In the genomic region with DNA sequence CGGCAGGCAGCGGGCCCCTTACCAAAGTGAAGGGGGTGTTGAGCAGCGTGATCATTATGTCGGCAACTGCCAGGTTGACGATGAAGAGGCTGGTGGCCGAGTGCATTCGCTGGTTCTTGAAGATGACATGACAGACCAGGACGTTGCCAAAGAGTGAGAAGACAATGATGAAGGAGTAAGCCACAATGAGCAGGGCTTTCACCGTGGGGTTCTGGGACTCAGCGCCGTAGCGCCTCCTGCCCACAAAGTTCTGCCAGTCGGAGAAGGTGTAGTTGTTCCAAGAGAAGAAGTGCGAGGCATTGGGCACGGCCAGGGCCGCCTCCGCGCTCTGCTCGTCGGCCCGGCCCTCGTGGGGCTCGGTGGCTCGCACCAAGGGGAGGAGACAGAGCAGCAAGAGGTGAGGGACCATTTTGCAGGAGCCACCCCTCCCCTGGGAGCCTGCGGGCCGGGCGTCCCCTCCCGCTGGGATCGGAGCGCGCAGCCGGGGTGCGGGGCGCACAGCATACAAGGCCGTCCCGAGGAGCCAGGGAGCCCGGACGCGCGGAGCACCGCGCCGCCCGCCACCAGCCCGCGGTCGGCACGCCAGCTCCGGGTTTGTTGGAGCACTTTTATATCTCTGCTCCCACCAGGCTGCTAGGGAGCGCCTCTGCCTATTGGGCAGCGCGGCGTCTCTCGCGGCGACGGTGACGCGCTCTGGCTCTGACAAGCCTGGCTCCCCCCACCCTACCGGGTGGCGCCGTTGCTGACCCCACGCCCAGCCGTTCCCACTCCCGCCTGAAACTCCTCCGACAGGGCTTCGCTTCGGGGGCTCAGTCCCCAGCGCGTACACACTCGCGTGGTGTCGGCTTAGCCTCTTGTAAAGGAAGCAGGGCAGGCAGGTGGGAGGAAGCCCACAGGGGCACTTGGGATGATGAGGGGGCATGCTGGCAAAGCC, we compare ENCODE assay signal across 10 cellular contexts. TPM values are rescaled to one million over a fixed set of nuclear protein-coding genes. Genes with fewer than 3 reads are reported as not detected.
DNase-seq lines count a peak whose midpoint lies in the region; ATAC-seq and TF ChIP-seq lines count a peak whose summit lies in the region.
"Had no signal": no experiment of that assay in that cellular context is flagged by ENCODE, and none has a peak within 500 bp of the region (broad histone marks: within the 10 kb centered on the region; RNA-seq: fewer than 3 reads in every experiment).

GPR83 (minus strand) TSS at position 581 of the 934 bp plus-strand sequence; CDS start at position 409, 172 bp downstream.

- no peak within 1 kb of the TSS for H2BK5ac ChIP-seq in neuronal stem cell (ENCODE audit: low read length)

- H2AFZ ChIP-seq in neuronal stem cell (ENCODE audit: low read length): peak within 1 kb of the TSS; percentile 83

- H3K27ac Mint-ChIP-seq in T-cell: peak within 1 kb of the TSS in 1 of 2 donors; percentile 69
- H3K27ac Mint-ChIP-seq: activated B cell treated with CpG ODN at 0.5 μM for 24 hours had no signal

- peaks cover 0 to 2% of the 10 kb centered on the region in 2 donors for H3K9me3 ChIP-seq in neuronal stem cell (replicated peaks in 1 of 2; ENCODE audit: control insufficient read depth in 2 of 2, insufficient read depth in 1 of 2, low read depth in 1 of 2, low read length in 2 of 2)

- no peak for TF ChIP-seq CTCF in fibroblast of pulmonary artery (IDR thresholded peaks at IDR 0.05; ENCODE audit: low read length, missing control alignments)

- H3K4ac ChIP-seq in neuronal stem cell (ENCODE audit: low read length): no peak within 1 kb of the TSS

- no peak within 1 kb of the TSS for H3K14ac ChIP-seq in neuronal stem cell (ENCODE audit: low read length)

- POLR2A ChIA-PET in T-cell (lab: Charles Lee): no interaction called here

- no CpG with 5 or more reads among the region's 73 CpGs for WGBS in neuronal stem cell (ENCODE audit: extremely low coverage in 2 of 2, insufficient read length in 2 of 2, insufficient replicate concordance in 1 of 2), 2 donors

- CTCF ChIA-PET in T-cell (lab: Charles Lee): no interaction called here

- peak within 1 kb of the TSS; percentile 94 for H3K4me2 ChIP-seq in neuronal stem cell (ENCODE audit: insufficient read depth, low read length, poor library complexity, severe bottlenecking)

- H3K27me3 Mint-ChIP-seq in T-cell: peaks cover 50% of the 10 kb centered on the region in 2 donors

- peak within 1 kb of the TSS; percentile 44 for H3K23ac ChIP-seq in neuronal stem cell (ENCODE audit: low read depth, low read length, poor library complexity)

- H2BK120ac ChIP-seq in neuronal stem cell (ENCODE audit: low read depth, low read length): no peak within 1 kb of the TSS

- H3K9me3 Mint-ChIP-seq in T-cell: peaks cover 12 to 19% (median 17%) of the 10 kb centered on the region in 3 donors

- peaks cover 5 to 10% (median 9%) of the 10 kb centered on the region in 3 donors for H3K4me1 Mint-ChIP-seq in T-cell

- no peak within 1 kb of the TSS for H2BK12ac ChIP-seq in neuronal stem cell (ENCODE audit: low read length)

- H2BK15ac ChIP-seq in neuronal stem cell (ENCODE audit: low read length): peak within 1 kb of the TSS; percentile 19

- H3K18ac ChIP-seq in neuronal stem cell (ENCODE audit: low read length): peak within 1 kb of the TSS; percentile 86

- H4K8ac ChIP-seq in neuronal stem cell (ENCODE audit: low read depth, low read length): no peak within 1 kb of the TSS

- no peaks in the 10 kb centered on the region for H3K36me3 Mint-ChIP-seq in T-cell

- H2AK5ac ChIP-seq in neuronal stem cell (ENCODE audit: low read depth, low read length): peak within 1 kb of the TSS; percentile 1

- ATAC-seq in T-cell (replicated peaks in 1 of 4): no peak
- ATAC-seq in HG02588 (IDR thresholded peaks at IDR 0.05; ENCODE audit: unreplicated experiment): no peak
- no peak for ATAC-seq in HG02759 (IDR thresholded peaks at IDR 0.05; ENCODE audit: unreplicated experiment)

- H3K27ac ChIP-seq in neuronal stem cell (replicated peaks; ENCODE audit: low read length): no peak within 1 kb of the TSS

- H3K4me3 ChIP-seq in fibroblast of pulmonary artery (replicated peaks; ENCODE audit: low read depth, low read length) (peak within 1 kb of the TSS; percentile 34), neuronal stem cell (ENCODE audit: low read length in 2 of 2) (peak within 1 kb of the TSS; percentile 35 to 84)

- no peaks in the 10 kb centered on the region for H3K79me1 ChIP-seq in neuronal stem cell (ENCODE audit: low read depth, low read length)

- DNase-seq in EH (ENCODE audit: low read depth): peak; percentile 41
- DNase-seq in NCI-H345 treated with DMSO at 0.1 percent for 48 hours (lab: John Stamatoyannopoulos, UW; ENCODE audit: unreplicated experiment): peak; percentile 20
- no peak for DNase-seq in fibroblast of pulmonary artery (ENCODE audit: low read depth)
- DNase-seq in neuronal stem cell (ENCODE audit: low spot score): peak; percentile 49
- no peak for DNase-seq in T-cell
- no peak for DNase-seq in HuH-7.5 (ENCODE audit: low spot score)
- DNase-seq: activated B cell treated with CpG ODN at 0.5 μM for 24 hours had no signal

- no peak within 1 kb of the TSS for H4K91ac ChIP-seq in neuronal stem cell (ENCODE audit: low read depth, low read length, poor library complexity)

- peaks cover 0 to 6% of the 10 kb centered on the region in 2 donors for H3K4me1 ChIP-seq in neuronal stem cell (ENCODE audit: control insufficient read depth in 2 of 2, insufficient read depth in 1 of 2, low read depth in 1 of 2, low read length in 2 of 2)

- H3K4me3 Mint-ChIP-seq in T-cell: peak within 1 kb of the TSS in 1 of 3 donors; percentile 46
- H3K4me3 Mint-ChIP-seq: activated B cell treated with CpG ODN at 0.5 μM for 24 hours had no signal

- H3K9ac ChIP-seq in neuronal stem cell (ENCODE audit: low read depth, low read length, poor library complexity): peak within 1 kb of the TSS; percentile 79

- no peaks in the 10 kb centered on the region for H3K36me3 ChIP-seq in neuronal stem cell (replicated peaks in 1 of 2; ENCODE audit: control insufficient read depth in 2 of 2, insufficient read depth in 2 of 2, low read length in 2 of 2)

- H3K27me3 ChIP-seq in neuronal stem cell (ENCODE audit: control insufficient read depth in 3 of 3, insufficient read depth in 3 of 3, low read depth in 1 of 3, low read length in 3 of 3): peaks cover 6 to 57% (median 28%) of the 10 kb centered on the region in 3 experiments

RNA-seq across cellular contexts. Expression of gene GPR83, which starts in this region (rescaled TPM):
- polyA plus RNA-seq in neuronal stem cell (2013, experiment 1 of 2): 0.14 TPM
- 0.12 TPM for polyA plus RNA-seq in neuronal stem cell (2013, experiment 2 of 2)
- under 1 TPM in 4 of 5 donors, not detected in 1; 0.06 to 0.16 (median 0.12) TPM for total RNA-seq in T-cell
- total RNA-seq: myocyte had no signal

Comparison
In these comparisons a context has a peak if more than half of its experiments do, and no peak if none do; other contexts are left out.
1. DNase-seq: peak in EH (single experiment), NCI-H345 treated with DMSO at 0.1 percent for 48 hours (single experiment) and neuronal stem cell (single experiment); none in fibroblast of pulmonary artery (single experiment), T-cell (0 of 34) and HuH-7.5 (single experiment).